ENCODE assay signal across 15 cellular contexts in genomic region chrX:137424679-137425078, GRCh38.
"Had no signal": no experiment of that assay in that cellular context is flagged by ENCODE, and none has a peak within 500 bp of the region (broad histone marks: within the 10 kb centered on the region; RNA-seq: fewer than 3 reads in every experiment).

No MANE protein-coding gene starts in this region.

- H3K9me3 Mint-ChIP-seq: activated T-helper 1 cell treated with anti-CD3 and anti-CD28 coated beads, Interleukin-12 subunit alpha, Interleukin-12 subunit beta, Interleukin-2, Interleukin-4 antibody, amounts not matched to agents 30 ng/mL and 10 ng/mL and 1 ng/mL, durations not matched to agents 14 hours and 24 hours and 36 hours; stimulated activated naive CD8-positive, alpha-beta T cell treated with anti-CD3 and anti-CD28 coated beads, Interleukin-15, Interleukin-2, amounts not matched to agents 100 ng/mL and 50 ng/mL, for 24 hours; T-cell had no signal

- H3K36me3 Mint-ChIP-seq: natural killer cell, T-cell had no signal

- H3K36me3 ChIP-seq: gastroesophageal sphincter, right lobe of liver, upper lobe of right lung had no signal

- H3K27ac ChIP-seq: gastroesophageal sphincter, right lobe of liver, upper lobe of right lung had no signal

- H3K4me3 Mint-ChIP-seq: activated T-helper 1 cell treated with anti-CD3 and anti-CD28 coated beads, Interleukin-12 subunit alpha, Interleukin-12 subunit beta, Interleukin-2, Interleukin-4 antibody, amounts not matched to agents 30 ng/mL and 10 ng/mL and 1 ng/mL, durations not matched to agents 14 hours and 24 hours and 36 hours; natural killer cell; stimulated activated naive CD8-positive, alpha-beta T cell treated with anti-CD3 and anti-CD28 coated beads, Interleukin-15, Interleukin-2, amounts not matched to agents 100 ng/mL and 50 ng/mL, for 24 hours; T-cell had no signal

- H3K27ac Mint-ChIP-seq: activated T-helper 1 cell treated with anti-CD3 and anti-CD28 coated beads, Interleukin-12 subunit alpha, Interleukin-12 subunit beta, Interleukin-2, Interleukin-4 antibody, amounts not matched to agents 30 ng/mL and 10 ng/mL and 1 ng/mL, durations not matched to agents 14 hours and 24 hours and 36 hours; natural killer cell; progenitor cell of endocrine pancreas; stimulated activated naive CD8-positive, alpha-beta T cell treated with anti-CD3 and anti-CD28 coated beads, Interleukin-15, Interleukin-2, amounts not matched to agents 100 ng/mL and 50 ng/mL, for 24 hours; T-cell had no signal

- H3K4me3 ChIP-seq: gastroesophageal sphincter, right lobe of liver, upper lobe of right lung had no signal

- DNase-seq: activated CD4-positive, alpha-beta T cell treated with anti-CD3 and anti-CD28 coated beads, Interleukin-2, amount 50 U/mL, for 1 hour; activated CD8-positive, alpha-beta memory T cell treated with anti-CD3 and anti-CD28 coated beads for 24 hours; activated naive CD4-positive, alpha-beta T cell treated with Interleukin-2 at 50 U/mL for 16 hours; mammary epithelial cell; natural killer cell; right lobe of liver; T-cell; T-helper 9 cell; upper lobe of right lung had no signal

- H3K9me3 ChIP-seq: gastroesophageal sphincter, right lobe of liver, upper lobe of right lung had no signal

- ATAC-seq: activated CD4-positive, CD25-positive, alpha-beta regulatory T cell treated with anti-CD3 and anti-CD28 coated beads, Interleukin-2, amount 50 U/mL, for 24 hours; gastroesophageal sphincter; left lobe of liver; natural killer cell; right lobe of liver; T-cell; upper lobe of right lung had no signal
